ENCODE assay signal across 11 cellular contexts in genomic region chr16:27328937-27329336, GRCh38. TPM values are rescaled to one million over a fixed set of nuclear protein-coding genes. Genes with fewer than 3 reads are reported as not detected.
DNase-seq lines count a peak whose midpoint lies in the region; ATAC-seq and TF ChIP-seq lines count a peak whose summit lies in the region.
"Had no signal": no experiment of that assay in that cellular context is flagged by ENCODE, and none has a peak within 500 bp of the region (broad histone marks: within the 10 kb centered on the region; RNA-seq: fewer than 3 reads in every experiment).

No MANE protein-coding gene starts in this region.

- no peak for ATAC-seq in activated T-cell treated with anti-CD3 and anti-CD28 coated beads, Interleukin-2, amount 50 U/mL, for 72 hours (replicated peaks in 1 of 2)
- ATAC-seq in left lung, result no peak

- H3K36me3 ChIP-seq in left lung, result peaks cover 0 to 44% of the 10 kb centered on the region in 2 donors
- peaks cover 12% of the 10 kb centered on the region for H3K36me3 ChIP-seq in suprapubic skin
- H3K36me3 ChIP-seq: ovary had no signal

- H3K4me1 ChIP-seq in left lung (peaks cover 38 to 100% of the 10 kb centered on the region in 2 donors), suprapubic skin (peaks cover 44% of the 10 kb centered on the region)

- no peaks in the 10 kb centered on the region for H3K27me3 Mint-ChIP-seq in activated T-cell treated with anti-CD3 and anti-CD28 coated beads, Interleukin-2, amount 50 U/mL, for 72 hours (ENCODE audit: low read depth)
- no peaks in the 10 kb centered on the region for H3K27me3 Mint-ChIP-seq in activated T-helper 2 cell treated with anti-CD3 and anti-CD28 coated beads, Interferon-gamma antibody, Interleukin-2, Interleukin-4, amounts not matched to agents 10 μg/mL and 5 μg/mL and 100 μg/mL, durations not matched to agents 14 hours and 24 hours and 36 hours (ENCODE audit: low read depth)

- TF ChIP-seq POLR2A in suprapubic skin (IDR thresholded peaks at IDR 0.05), result no peak

- peaks cover 79% of the 10 kb centered on the region for H3K4me1 Mint-ChIP-seq in activated T-cell treated with anti-CD3 and anti-CD28 coated beads, Interleukin-2, amount 50 U/mL, for 72 hours (ENCODE audit: low read depth)
- peaks cover 69% of the 10 kb centered on the region for H3K4me1 Mint-ChIP-seq in activated T-helper 2 cell treated with anti-CD3 and anti-CD28 coated beads, Interferon-gamma antibody, Interleukin-2, Interleukin-4, amounts not matched to agents 10 μg/mL and 5 μg/mL and 100 μg/mL, durations not matched to agents 14 hours and 24 hours and 36 hours (ENCODE audit: low read depth)

- peak overlapping the region; percentile 83 to 100 for H3K27ac ChIP-seq in left lung
- peak overlapping the region; percentile 33 for H3K27ac ChIP-seq in suprapubic skin
- H3K27ac ChIP-seq: ovary had no signal

- peak overlapping the region in 1 of 2 donors; percentile 41 for H3K4me3 Mint-ChIP-seq in activated T-cell treated with anti-CD3 and anti-CD28 coated beads, Interleukin-2, amount 50 U/mL, for 72 hours
- peak overlapping the region; percentile 42 for H3K4me3 Mint-ChIP-seq in activated T-helper 2 cell treated with anti-CD3 and anti-CD28 coated beads, Interferon-gamma antibody, Interleukin-2, Interleukin-4, amounts not matched to agents 10 μg/mL and 5 μg/mL and 100 μg/mL, durations not matched to agents 14 hours and 24 hours and 36 hours (ENCODE audit: low read depth)

- intact Hi-C loops in activated T-helper 2 cell treated with anti-CD3 and anti-CD28 coated beads, Interferon-gamma antibody, Interleukin-2, Interleukin-4, amounts not matched to agents 10 μg/mL and 5 μg/mL and 100 μg/mL, durations not matched to agents 14 hours and 24 hours and 36 hours (cut with micrococcal nuclease), result no loop called here
- intact Hi-C loops in left lung (cut with DNase I), result no loop called here

- H3K27ac Mint-ChIP-seq in activated T-cell treated with anti-CD3 and anti-CD28 coated beads, Interleukin-2, amount 50 U/mL, for 72 hours, result peak overlapping the region; percentile 81
- peak overlapping the region; percentile 92 for H3K27ac Mint-ChIP-seq in activated T-helper 2 cell treated with anti-CD3 and anti-CD28 coated beads, Interferon-gamma antibody, Interleukin-2, Interleukin-4, amounts not matched to agents 10 μg/mL and 5 μg/mL and 100 μg/mL, durations not matched to agents 14 hours and 24 hours and 36 hours

- 90% methylated on average over 5 of the region's 5 CpGs for WGBS in suprapubic skin

- DNase-seq in activated T-cell treated with anti-CD3 and anti-CD28 coated beads, Interleukin-2, amount 50 U/mL, for 72 hours, result no peak
- DNase-seq in activated T-cell treated with anti-CD3 and anti-CD28 coated beads for 4 hours (no peak), left lung (no peak), suprapubic skin (ENCODE audit: low spot score in 2 of 2) (no peak), activated gamma-delta T cell treated with Interleukin-2 at 50 U/mL for 16 hours (no peak), NCI-H2029 (lab: John Stamatoyannopoulos, UW) (no peak), A172 (ENCODE audit: low spot score) (no peak)
- DNase-seq in activated T-helper 2 cell treated with anti-CD3 and anti-CD28 coated beads, Interferon-gamma antibody, Interleukin-2, Interleukin-4, amounts not matched to agents 10 μg/mL and 5 μg/mL and 100 μg/mL, durations not matched to agents 14 hours and 24 hours and 36 hours (ENCODE audit: low spot score), result no peak
- DNase-seq: EL, NCI-H2107, ovary had no signal

- no peak for TF ChIP-seq EP300 in suprapubic skin (IDR thresholded peaks at IDR 0.05)

- H3K4me3 ChIP-seq in left lung (no peak overlapping the region), suprapubic skin (no peak overlapping the region)
- H3K4me3 ChIP-seq: ovary had no signal

- TF ChIP-seq CTCF in left lung (IDR thresholded peaks at IDR 0.05), result no peak
- TF ChIP-seq CTCF in suprapubic skin (IDR thresholded peaks at IDR 0.05), result no peak

- H3K27me3 ChIP-seq in left lung, result no peaks in the 10 kb centered on the region
- H3K27me3 ChIP-seq in suprapubic skin, result no peaks in the 10 kb centered on the region
- H3K27me3 ChIP-seq: ovary had no signal

- H3K9me3 Mint-ChIP-seq in activated T-cell treated with anti-CD3 and anti-CD28 coated beads, Interleukin-2, amount 50 U/mL, for 72 hours, result no peaks in the 10 kb centered on the region
- no peaks in the 10 kb centered on the region for H3K9me3 Mint-ChIP-seq in activated T-helper 2 cell treated with anti-CD3 and anti-CD28 coated beads, Interferon-gamma antibody, Interleukin-2, Interleukin-4, amounts not matched to agents 10 μg/mL and 5 μg/mL and 100 μg/mL, durations not matched to agents 14 hours and 24 hours and 36 hours

- H3K9me3 ChIP-seq in left lung (no peaks in the 10 kb centered on the region), suprapubic skin (no peaks in the 10 kb centered on the region)
- H3K9me3 ChIP-seq: ovary had no signal

- H3K36me3 Mint-ChIP-seq in activated T-cell treated with anti-CD3 and anti-CD28 coated beads, Interleukin-2, amount 50 U/mL, for 72 hours (ENCODE audit: insufficient read depth in 2 of 2), result peaks cover 22 to 55% of the 10 kb centered on the region in 2 donors
- peaks cover 96% of the 10 kb centered on the region for H3K36me3 Mint-ChIP-seq in activated T-helper 2 cell treated with anti-CD3 and anti-CD28 coated beads, Interferon-gamma antibody, Interleukin-2, Interleukin-4, amounts not matched to agents 10 μg/mL and 5 μg/mL and 100 μg/mL, durations not matched to agents 14 hours and 24 hours and 36 hours (ENCODE audit: low read depth)

RNA-seq across cellular contexts. Expression of gene IL4R, which starts 15.2 kb away (rescaled TPM):
- 100 to 1,000 TPM; 313 to 348 TPM for total RNA-seq in activated T-cell treated with anti-CD3 and anti-CD28 coated beads, Interleukin-2, amount 50 U/mL, for 72 hours
- total RNA-seq in activated T-helper 2 cell treated with anti-CD3 and anti-CD28 coated beads, Interferon-gamma antibody, Interleukin-2, Interleukin-4, amounts not matched to agents 10 μg/mL and 5 μg/mL and 100 μg/mL, durations not matched to agents 14 hours and 24 hours and 36 hours, result 434 and 437 TPM in 2 replicates
- 100 to 1,000 TPM in 1 of 2 donors, 10 to 100 TPM in 1; 80.3 to 133 TPM for total RNA-seq in left lung
- 10 to 100 TPM; 27.2 to 32.8 (median 30.5) TPM for total RNA-seq in suprapubic skin
- total RNA-seq in A172 (2014; rRNA removed; shearing (Covaris generic)), result 21.2 and 25.6 TPM in 2 replicates
